In the genomic region with DNA sequence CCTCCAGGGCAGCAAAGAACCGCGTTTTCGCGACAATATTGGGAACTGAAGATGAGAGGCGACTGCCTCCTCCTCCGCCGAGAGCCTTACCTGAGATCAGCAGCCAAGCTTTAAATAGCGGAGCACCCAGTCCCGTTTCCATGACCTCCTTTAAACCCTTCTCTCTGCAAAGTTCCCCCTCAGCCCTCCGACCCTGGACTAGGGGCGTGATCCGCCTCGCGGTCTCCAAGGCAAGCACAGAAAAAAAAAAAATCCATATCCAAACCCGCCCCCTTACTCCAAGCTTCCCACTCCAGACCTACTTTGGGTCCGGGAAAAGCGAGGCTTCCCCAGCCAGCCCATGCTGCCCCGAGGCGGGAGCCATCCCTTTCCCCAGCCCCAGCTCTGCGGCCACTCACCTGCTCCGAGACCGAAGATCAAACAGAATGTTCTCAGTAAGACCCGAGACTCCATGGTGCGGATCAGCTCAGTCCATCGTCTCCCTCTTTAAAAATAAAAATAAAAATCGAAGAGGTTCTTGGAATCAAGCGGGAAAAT, we compare ENCODE assay signal across 8 cellular contexts. TPM values are rescaled to one million over a fixed set of nuclear protein-coding genes. Genes with fewer than 3 reads are reported as not detected.
DNase-seq lines count a peak whose midpoint lies in the region; ATAC-seq and TF ChIP-seq lines count a peak whose summit lies in the region.

No MANE protein-coding gene starts in this region.

- TF ChIP-seq RAD21 in SK-N-SH (IDR thresholded peaks at IDR 0.05; ENCODE audit: low read length) = no peak

- H3F3A ChIP-seq in SK-N-SH (replicated peaks; ENCODE audit: insufficient read depth) = no peaks in the 10 kb centered on the region

- peaks cover 22% of the 10 kb centered on the region; the same call in 1 of the 2 replicates for H3K27me3 ChIP-seq in SK-N-SH (ENCODE audit: insufficient read depth)
- peaks cover 59% of the 10 kb centered on the region for H3K27me3 ChIP-seq in mononuclear cell (ENCODE audit: insufficient read depth, low read length)
- H3K27me3 ChIP-seq in upper lobe of right lung = peaks cover 67% of the 10 kb centered on the region

- no peaks in the 10 kb centered on the region for H3K9me3 ChIP-seq in SK-N-SH
- H3K9me3 ChIP-seq in mononuclear cell (ENCODE audit: low read depth, low read length) = peaks cover 4% of the 10 kb centered on the region
- no peaks in the 10 kb centered on the region for H3K9me3 ChIP-seq in upper lobe of right lung

- H3K9ac ChIP-seq in SK-N-SH = no peak overlapping the region

- 2% methylated on average over 27 of the region's 27 CpGs for WGBS in SK-N-SH (ENCODE audit: low lambda C conversion rate)

- H3K27ac ChIP-seq in SK-N-SH (ENCODE audit: low read depth in 2 of 2, low read length in 1 of 2) = no peak overlapping the region
- peak overlapping the region; percentile 19 for H3K27ac ChIP-seq in cingulate gyrus (ENCODE audit: low read depth, low read length)
- H3K27ac ChIP-seq in upper lobe of right lung = no peak overlapping the region

- no peaks in the 10 kb centered on the region for H3K79me2 ChIP-seq in SK-N-SH (ENCODE audit: insufficient read depth)

- intact Hi-C loops in upper lobe of right lung (cut with DNase I) = no loop called here

- no peaks in the 10 kb centered on the region for H4K20me1 ChIP-seq in SK-N-SH (ENCODE audit: insufficient read depth)

- H3K4me3 ChIP-seq in AG09309 (ENCODE audit: control insufficient read depth, low read depth, low read length) (peak overlapping the region; percentile 48), SK-N-SH (ENCODE audit: low read depth in 2 of 2, low read length in 1 of 2) (peak overlapping the region in 1 of 2 experiments; percentile 47), mononuclear cell (ENCODE audit: low read length) (peak overlapping the region; percentile 49), upper lobe of right lung (peak overlapping the region; percentile 54)

- no peak for TF ChIP-seq EP300 in SK-N-SH (IDR thresholded peaks at IDR 0.05; ENCODE audit: borderline replicate concordance in 1 of 2, low read depth in 1 of 2, low read length in 1 of 2)

- H3K9me2 ChIP-seq in SK-N-SH = no peaks in the 10 kb centered on the region

- CTCF ChIA-PET in SK-N-SH (lab: Yijun Ruan, JAX) = interaction anchor here (0.6 to 5.5 kb wide), 10 partner anchors 12 to 860 kb away, joined by 3 to 53 read pairs (median 8); no protein-coding TSS in a partner anchor

- no peak for DNase-seq in AG09309 (ENCODE audit: low read depth)
- DNase-seq in SK-N-SH = peak; percentile 55
- peak; percentile 48 for DNase-seq in upper lobe of right lung
- no peak for DNase-seq in HT-29 (ENCODE audit: low spot score)

- peaks cover 4 to 16% of the 10 kb centered on the region in 2 experiments; a peak in 1 of 4 replicates for H3K4me1 ChIP-seq in SK-N-SH (ENCODE audit: control insufficient read depth in 1 of 2, insufficient read depth in 2 of 2, low read depth in 1 of 2, low read length in 1 of 2)
- H3K4me1 ChIP-seq in mononuclear cell (ENCODE audit: insufficient read depth, low read length) = peaks cover 6% of the 10 kb centered on the region
- H3K4me1 ChIP-seq in upper lobe of right lung = peaks cover 15% of the 10 kb centered on the region

- POLR2A ChIA-PET in SK-N-SH (lab: Yijun Ruan, JAX) = interaction anchor here (0.6 kb wide), 1 partner anchor 68 kb away, joined by 3 read pairs; no protein-coding TSS in a partner anchor

- ATAC-seq in GM21526 (IDR thresholded peaks at IDR 0.05; ENCODE audit: low FRiP score, unreplicated experiment) (peak; percentile 12), upper lobe of right lung (peak; percentile 36), HG03196 (IDR thresholded peaks at IDR 0.05; ENCODE audit: unreplicated experiment) (no peak)

- peak overlapping the region; percentile 87 for H3K4me2 ChIP-seq in SK-N-SH

- H3K36me3 ChIP-seq in SK-N-SH (replicated peaks in 1 of 2; ENCODE audit: control insufficient read depth in 1 of 2, insufficient read depth in 2 of 2, low read length in 1 of 2) (no peaks in the 10 kb centered on the region), upper lobe of right lung (no peaks in the 10 kb centered on the region)

- no peak overlapping the region for H2AFZ ChIP-seq in SK-N-SH (ENCODE audit: low read depth)

- TF ChIP-seq CTCF in AG09309 (IDR thresholded peaks at IDR 0.05; ENCODE audit: control insufficient read depth, insufficient read depth, low read depth, low read length, missing control alignments) (no peak), SK-N-SH (IDR thresholded peaks at IDR 0.05) (no peak), upper lobe of right lung (IDR thresholded peaks at IDR 0.05) (no peak)

TF ChIP-seq in SK-N-SH, 30 proteins besides CTCF, POLR2A, EP300 and RAD21:
- no peak for TF ChIP-seq SIN3A (IDR thresholded peaks at IDR 0.05; ENCODE audit: borderline replicate concordance, low read depth, low read length)
- no peak for TF ChIP-seq FOSL2 (IDR thresholded peaks at IDR 0.05; ENCODE audit: borderline replicate concordance, low read depth)
- no peak for TF ChIP-seq RCOR1 (IDR thresholded peaks at IDR 0.05; ENCODE audit: low read length)
- no peak for TF ChIP-seq FOXM1 (IDR thresholded peaks at IDR 0.05; ENCODE audit: low read depth)
- TF ChIP-seq, protein P1, sequence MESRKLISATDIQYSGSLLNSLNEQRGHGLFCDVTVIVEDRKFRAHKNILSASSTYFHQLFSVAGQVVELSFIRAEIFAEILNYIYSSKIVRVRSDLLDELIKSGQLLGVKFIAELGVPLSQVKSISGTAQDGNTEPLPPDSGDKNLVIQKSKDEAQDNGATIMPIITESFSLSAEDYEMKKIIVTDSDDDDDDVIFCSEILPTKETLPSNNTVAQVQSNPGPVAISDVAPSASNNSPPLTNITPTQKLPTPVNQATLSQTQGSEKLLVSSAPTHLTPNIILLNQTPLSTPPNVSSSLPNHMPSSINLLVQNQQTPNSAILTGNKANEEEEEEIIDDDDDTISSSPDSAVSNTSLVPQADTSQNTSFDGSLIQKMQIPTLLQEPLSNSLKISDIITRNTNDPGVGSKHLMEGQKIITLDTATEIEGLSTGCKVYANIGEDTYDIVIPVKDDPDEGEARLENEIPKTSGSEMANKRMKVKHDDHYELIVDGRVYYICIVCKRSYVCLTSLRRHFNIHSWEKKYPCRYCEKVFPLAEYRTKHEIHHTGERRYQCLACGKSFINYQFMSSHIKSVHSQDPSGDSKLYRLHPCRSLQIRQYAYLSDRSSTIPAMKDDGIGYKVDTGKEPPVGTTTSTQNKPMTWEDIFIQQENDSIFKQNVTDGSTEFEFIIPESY (IDR thresholded peaks at IDR 0.05; ENCODE audit: borderline replicate concordance, low read depth) = no peak
- TF ChIP-seq RXRA (IDR thresholded peaks at IDR 0.05; ENCODE audit: borderline replicate concordance, low read depth) = no peak
- TF ChIP-seq, protein P2, sequence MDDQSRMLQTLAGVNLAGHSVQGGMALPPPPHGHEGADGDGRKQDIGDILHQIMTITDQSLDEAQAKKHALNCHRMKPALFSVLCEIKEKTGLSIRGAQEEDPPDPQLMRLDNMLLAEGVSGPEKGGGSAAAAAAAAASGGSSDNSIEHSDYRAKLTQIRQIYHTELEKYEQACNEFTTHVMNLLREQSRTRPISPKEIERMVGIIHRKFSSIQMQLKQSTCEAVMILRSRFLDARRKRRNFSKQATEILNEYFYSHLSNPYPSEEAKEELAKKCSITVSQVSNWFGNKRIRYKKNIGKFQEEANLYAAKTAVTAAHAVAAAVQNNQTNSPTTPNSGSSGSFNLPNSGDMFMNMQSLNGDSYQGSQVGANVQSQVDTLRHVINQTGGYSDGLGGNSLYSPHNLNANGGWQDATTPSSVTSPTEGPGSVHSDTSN (IDR thresholded peaks at IDR 0.05) = no peak
- no peak for TF ChIP-seq NFIC (IDR thresholded peaks at IDR 0.05; ENCODE audit: borderline replicate concordance)
- no peak for TF ChIP-seq GABPA (IDR thresholded peaks at IDR 0.05; ENCODE audit: low read depth)
- TF ChIP-seq, protein P3, sequence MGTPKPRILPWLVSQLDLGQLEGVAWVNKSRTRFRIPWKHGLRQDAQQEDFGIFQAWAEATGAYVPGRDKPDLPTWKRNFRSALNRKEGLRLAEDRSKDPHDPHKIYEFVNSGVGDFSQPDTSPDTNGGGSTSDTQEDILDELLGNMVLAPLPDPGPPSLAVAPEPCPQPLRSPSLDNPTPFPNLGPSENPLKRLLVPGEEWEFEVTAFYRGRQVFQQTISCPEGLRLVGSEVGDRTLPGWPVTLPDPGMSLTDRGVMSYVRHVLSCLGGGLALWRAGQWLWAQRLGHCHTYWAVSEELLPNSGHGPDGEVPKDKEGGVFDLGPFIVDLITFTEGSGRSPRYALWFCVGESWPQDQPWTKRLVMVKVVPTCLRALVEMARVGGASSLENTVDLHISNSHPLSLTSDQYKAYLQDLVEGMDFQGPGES (IDR thresholded peaks at IDR 0.05; ENCODE audit: low read depth, low read length) = no peak
- no peak for TF ChIP-seq FOXJ3 (CRISPR knock-in tag; IDR thresholded peaks at IDR 0.05)
- no peak for TF ChIP-seq YY1 (IDR thresholded peaks at IDR 0.05; ENCODE audit: low read depth)
- no peak for TF ChIP-seq POLR2AphosphoS5 (IDR thresholded peaks at IDR 0.05; ENCODE audit: low read depth, low read length)
- TF ChIP-seq CHD2 (IDR thresholded peaks at IDR 0.05; ENCODE audit: low read length, partially characterized antibody) = no peak
- TF ChIP-seq MXI1 (IDR thresholded peaks at IDR 0.05; ENCODE audit: low read depth, low read length) = no peak
- no peak for TF ChIP-seq EZH2phosphoT487 (IDR thresholded peaks at IDR 0.05; ENCODE audit: borderline replicate concordance, low read depth)
- TF ChIP-seq TEAD4 (IDR thresholded peaks at IDR 0.05; ENCODE audit: borderline replicate concordance, insufficient read depth) = no peak
- TF ChIP-seq ELF1 (IDR thresholded peaks at IDR 0.05) = no peak

RNA-seq across cellular contexts. Expression of gene NELL2, which starts 0.6 kb away (rescaled TPM):
- 0.28 and 0.35 TPM in 2 replicates for polyA plus RNA-seq in SK-N-SH (2012; rRNA removed)
- 0.21 and 0.29 TPM in 2 replicates for polyA plus RNA-seq in SK-N-SH (2012; cell fraction: cytosol; rRNA removed)
- polyA plus RNA-seq in SK-N-SH (2012; cell fraction: nucleus; rRNA removed) = 0.06 and 0.21 TPM in 2 replicates
- 208 TPM for total RNA-seq in mononuclear cell
- 1.6 TPM for total RNA-seq in upper lobe of right lung
- not detected in 2 replicates for total RNA-seq in HT-29 (2014; rRNA removed; shearing (Covaris generic))

Comparison
In these comparisons a context has a peak if more than half of its experiments do, and no peak if none do; other contexts are left out.
1. DNase-seq: peak in SK-N-SH (single experiment) and upper lobe of right lung (single experiment); none in AG09309 (single experiment) and HT-29 (single experiment).
2. RNA of gene NELL2, which starts 0.6 kb away (total RNA-seq): 208 TPM in mononuclear cell (single experiment); 1.6 TPM in upper lobe of right lung (single experiment) and not detected in HT-29; every median in the first group is over 10 times any median in the second.